In genomic region chr12:77010637-77011548, GRCh38 we compare ENCODE assay signal across 8 cellular contexts. TPM values are rescaled to one million over a fixed set of nuclear protein-coding genes. Genes with fewer than 3 reads are reported as not detected.
DNase-seq lines count a peak whose midpoint lies in the region; ATAC-seq, FAIRE-seq and TF ChIP-seq lines count a peak whose summit lies in the region.

No MANE protein-coding gene starts in this region.

- no peaks in the 10 kb centered on the region for H3K4me1 ChIP-seq in keratinocyte (ENCODE audit: control insufficient read depth, extremely low read depth, insufficient read depth, low read length)

- DNase-seq in Ammon's horn (ENCODE audit: low spot score) (peak; percentile 87), NCI-H2171 treated with DMSO at 0.1 percent for 48 hours (lab: John Stamatoyannopoulos, UW) (peak; percentile 76), bronchial epithelial cell (ENCODE audit: low read depth) (peak; percentile 70), keratinocyte (ENCODE audit: low read depth, low spot score) (peak; percentile 17)
- peak; percentile 35 to 53 (median 46) for DNase-seq in stimulated activated CD4-positive, alpha-beta T cell treated with anti-CD3 and anti-CD28 coated beads, Interleukin-1b, Interleukin-23, amount 100 ng/mL, for 24 hours (ENCODE audit: low read depth in 4 of 4, low spot score in 1 of 4)

- H3K4me2 ChIP-seq in keratinocyte (ENCODE audit: control insufficient read depth, extremely low read depth, insufficient read depth, low read depth, low read length): no peak overlapping the region

- H3K36me3 ChIP-seq in bronchial epithelial cell (ENCODE audit: control insufficient read depth, insufficient read depth, low read length) (no peaks in the 10 kb centered on the region), keratinocyte (ENCODE audit: control insufficient read depth in 2 of 2, extremely low read depth in 1 of 2, insufficient read depth in 2 of 2, low read length in 2 of 2) (no peaks in the 10 kb centered on the region)

- H3K27me3 ChIP-seq in bronchial epithelial cell (ENCODE audit: control insufficient read depth, insufficient read depth, low read length) (no peaks in the 10 kb centered on the region), keratinocyte (ENCODE audit: control insufficient read depth, extremely low read depth, insufficient read depth, low read length) (no peaks in the 10 kb centered on the region)

- TF ChIP-seq CTCF in WI38 (IDR thresholded peaks at IDR 0.05; ENCODE audit: low read depth, low read length) (peak; percentile 95), bronchial epithelial cell (IDR thresholded peaks at IDR 0.05; ENCODE audit: insufficient read depth, low read length, severe bottlenecking) (peak; percentile 81), keratinocyte (optimal IDR thresholded peaks at IDR 0.05 in 1 of 3, IDR thresholded peaks at IDR 0.05 in 1 of 3, conservative IDR thresholded peaks at IDR 0.05 in 1 of 3; ENCODE audit: extremely low read depth in 1 of 3, insufficient read depth in 2 of 3, low read length in 3 of 3) (peak; percentile 92 to 95 (median 92))

- H3K9me1 ChIP-seq in keratinocyte (ENCODE audit: control insufficient read depth, extremely low read depth, insufficient read depth, low read length): no peaks in the 10 kb centered on the region

- H3K4me3 ChIP-seq in WI38 (ENCODE audit: low read depth, low read length) (peak overlapping the region; percentile 2; the same call in 1 of the 2 replicates), bronchial epithelial cell (ENCODE audit: low read depth, low read length) (no peak overlapping the region), keratinocyte (ENCODE audit: control insufficient read depth in 2 of 3, extremely low read depth in 1 of 3, insufficient read depth in 2 of 3, low read depth in 1 of 3, low read length in 3 of 3) (no peak overlapping the region)

- ATAC-seq in GM19023 (IDR thresholded peaks at IDR 0.05; ENCODE audit: unreplicated experiment): peak; percentile 87
- ATAC-seq in HG03139 (IDR thresholded peaks at IDR 0.05; ENCODE audit: unreplicated experiment): peak; percentile 93

- H3K9me3 ChIP-seq in keratinocyte (ENCODE audit: control insufficient read depth, low read depth, low read length): no peaks in the 10 kb centered on the region

- dilution Hi-C loops in keratinocyte (cut with MboI; ENCODE audit: extremely low pct_ligation_motif_present, low sequenced_read_pairs): no loop called here

- no peak overlapping the region for H2AFZ ChIP-seq in keratinocyte (ENCODE audit: control insufficient read depth, low read length)

- no peak for FAIRE-seq in bronchial epithelial cell (lab: Jason Lieb, UNC)
- peak; percentile 87 for FAIRE-seq in keratinocyte (lab: Jason Lieb, UNC)

- H3K9ac ChIP-seq in keratinocyte (ENCODE audit: control insufficient read depth, extremely low read depth, insufficient read depth, low read length): no peak overlapping the region

- H4K20me1 ChIP-seq in keratinocyte (ENCODE audit: control insufficient read depth, extremely low read depth, insufficient read depth, low read length): no peaks in the 10 kb centered on the region

- H3K79me2 ChIP-seq in keratinocyte (ENCODE audit: control insufficient read depth, insufficient read depth, low read length): no peaks in the 10 kb centered on the region

- H3K27ac ChIP-seq in keratinocyte (ENCODE audit: control insufficient read depth, insufficient read depth, low read length): no peak overlapping the region

RNA-seq across cellular contexts. Expression of gene E2F7, which starts 54.5 kb away (rescaled TPM):
- total RNA-seq in bronchial epithelial cell: 3.4 and 5.8 TPM in 2 replicates
- polyA plus RNA-seq in keratinocyte: 3.9 to 10.0 TPM (median 9.9 TPM) in 3 replicates
- polyA plus RNA-seq in keratinocyte (2011; ENCODE audit: low read depth): 3.0 TPM
- 4.5 and 6.3 TPM in 2 replicates for polyA plus RNA-seq in keratinocyte (2011; cell fraction: cytosol; rRNA removed)
- 11.3 and 12.7 TPM in 2 replicates for polyA plus RNA-seq in keratinocyte (2011; cell fraction: nucleus; rRNA removed)
- polyA plus RNA-seq in keratinocyte (2012; ENCODE audit: low replicate concordance): 2.9 and 6.4 TPM in 2 replicates
- 4.3 to 10.5 TPM (median 8.0 TPM) in 3 replicates for polyA minus RNA-seq in keratinocyte
- polyA minus RNA-seq in keratinocyte (2011; cell fraction: cytosol; rRNA and poly(A)+ RNA removed): 4.6 TPM
- 5.4 and 11.4 TPM in 2 replicates for polyA minus RNA-seq in keratinocyte (2011; cell fraction: nucleus; rRNA and poly(A)+ RNA removed)

Comparison
In these comparisons a context has a peak if more than half of its experiments do, and no peak if none do; other contexts are left out.
1. DNase-seq: peak in every context shown above with its lines; median percentile 87 in Ammon's horn; 76 in NCI-H2171 treated with DMSO at 0.1 percent for 48 hours; 70 in bronchial epithelial cell; 46 in stimulated activated CD4-positive, alpha-beta T cell treated with anti-CD3 and anti-CD28 coated beads, Interleukin-1b, Interleukin-23, amount 100 ng/mL, for 24 hours; 17 in keratinocyte.